ENCODE assay signal across 16 cellular contexts in the genomic region with DNA sequence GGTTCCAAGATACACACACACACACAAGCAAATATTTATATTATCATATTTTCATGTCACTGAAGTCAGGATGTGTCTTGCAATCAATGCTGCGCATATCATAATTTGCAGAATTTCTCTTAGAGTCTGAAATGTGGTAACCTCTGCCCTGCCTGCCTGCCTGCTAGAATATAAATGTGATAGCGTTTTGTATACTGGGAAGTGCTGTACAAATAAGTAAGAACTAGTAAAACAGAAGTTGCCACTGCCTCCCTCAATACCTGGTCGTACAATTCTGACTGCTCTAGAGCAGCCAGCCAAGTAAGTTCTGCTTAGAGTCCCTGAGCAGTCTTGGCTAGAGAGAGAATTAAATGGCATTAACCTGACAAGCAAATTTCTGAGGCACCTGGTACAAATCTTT.
A peak's percentile ranks its signal among the peaks of the same experiment; 100 is the strongest.
DNase-seq lines count a peak whose midpoint lies in the region; ATAC-seq, FAIRE-seq and TF ChIP-seq lines count a peak whose summit lies in the region.
"Had no signal": no experiment of that assay in that cellular context is flagged by ENCODE, and none has a peak within 500 bp of the region (broad histone marks: within the 10 kb centered on the region; RNA-seq: fewer than 3 reads in every experiment).

No MANE protein-coding gene starts in this region.

- WGBS in prostate gland = 38% methylated on average over 3 of the region's 3 CpGs

- H3K4me1 ChIP-seq in astrocyte (ENCODE audit: insufficient read depth, low read length) = no peaks in the 10 kb centered on the region
- H3K4me1 ChIP-seq in foreskin keratinocyte = peaks cover 3% of the 10 kb centered on the region
- H3K4me1 ChIP-seq in prostate gland (replicated peaks) = peaks cover 7% of the 10 kb centered on the region
- H3K4me1 ChIP-seq: BLaER1, HAP-1 had no signal

- no peak overlapping the region for H3K9ac ChIP-seq in astrocyte (ENCODE audit: low read length)
- H3K9ac ChIP-seq: BLaER1 had no signal

- peak overlapping the region; percentile 54 for H3K27ac Mint-ChIP-seq in astrocyte (ENCODE audit: unreplicated experiment)
- H3K27ac Mint-ChIP-seq: CD14-positive monocyte; CD4-positive, alpha-beta memory T cell had no signal

- no peaks in the 10 kb centered on the region for H4K20me1 ChIP-seq in astrocyte (ENCODE audit: insufficient read depth, low read length)
- H4K20me1 ChIP-seq: BLaER1 had no signal

- FAIRE-seq in astrocyte (lab: Jason Lieb, UNC) = no peak
- FAIRE-seq: GM12878, H1 had no signal

- no peaks in the 10 kb centered on the region for H3K36me3 ChIP-seq in astrocyte (ENCODE audit: insufficient read depth, low read length)
- no peaks in the 10 kb centered on the region for H3K36me3 ChIP-seq in prostate gland
- H3K36me3 ChIP-seq: BLaER1, HAP-1 had no signal

- H2AFZ ChIP-seq in astrocyte (ENCODE audit: low read depth, low read length) = no peak overlapping the region

- no peaks in the 10 kb centered on the region for H3K9me3 ChIP-seq in astrocyte (ENCODE audit: insufficient read depth, low read depth, low read length)
- H3K9me3 ChIP-seq in prostate gland = no peaks in the 10 kb centered on the region

- intact Hi-C loops in prostate gland (cut with DNase I) = no loop called here

- no peak overlapping the region for H3K4me3 Mint-ChIP-seq in astrocyte (ENCODE audit: unreplicated experiment)
- H3K4me3 Mint-ChIP-seq: CD14-positive monocyte; CD4-positive, alpha-beta memory T cell had no signal

- no peak overlapping the region for H3K4me3 ChIP-seq in LNCaP clone FGC (ENCODE audit: low read depth, low read length)
- H3K4me3 ChIP-seq in astrocyte (ENCODE audit: insufficient read depth, low read depth, low read length) = no peak overlapping the region
- H3K4me3 ChIP-seq in prostate gland = no peak overlapping the region
- H3K4me3 ChIP-seq: BLaER1, GM12878, HAP-1 had no signal

- no peaks in the 10 kb centered on the region for H3K36me3 Mint-ChIP-seq in astrocyte (ENCODE audit: low read depth, unreplicated experiment)
- H3K36me3 Mint-ChIP-seq: CD14-positive monocyte; CD4-positive, alpha-beta memory T cell had no signal

- TF ChIP-seq CTCF in LNCaP clone FGC (IDR thresholded peaks at IDR 0.05; ENCODE audit: control insufficient read depth, extremely low read depth, insufficient read depth) = no peak
- TF ChIP-seq CTCF in astrocyte (IDR thresholded peaks at IDR 0.05; ENCODE audit: insufficient read depth, low read depth, low read length) = no peak
- TF ChIP-seq CTCF in foreskin keratinocyte (conservative IDR thresholded peaks at IDR 0.05) = no peak
- no peak for TF ChIP-seq CTCF in prostate gland (IDR thresholded peaks at IDR 0.05)

- H3K27ac ChIP-seq in astrocyte (ENCODE audit: low read depth, low read length) (no peak overlapping the region), foreskin keratinocyte (no peak overlapping the region), prostate gland (peak overlapping the region in 1 of 2 donors; percentile 16)
- H3K27ac ChIP-seq: BLaER1 had no signal

- no peak for TF ChIP-seq POLR2A in prostate gland (IDR thresholded peaks at IDR 0.05)

- H3K27me3 ChIP-seq in astrocyte (ENCODE audit: insufficient read depth, low read length) (no peaks in the 10 kb centered on the region), foreskin keratinocyte (no peaks in the 10 kb centered on the region), prostate gland (replicated peaks; ENCODE audit: insufficient read depth) (no peaks in the 10 kb centered on the region)
- H3K27me3 ChIP-seq: BLaER1 had no signal

- no peak overlapping the region for H3K4me2 ChIP-seq in astrocyte (ENCODE audit: low read length)
- H3K4me2 ChIP-seq: BLaER1 had no signal

- peaks cover 10% of the 10 kb centered on the region for H3K4me1 Mint-ChIP-seq in astrocyte (ENCODE audit: low read depth, unreplicated experiment)
- H3K4me1 Mint-ChIP-seq: CD14-positive monocyte; CD4-positive, alpha-beta memory T cell had no signal

- peaks cover 3% of the 10 kb centered on the region for H3K27me3 Mint-ChIP-seq in astrocyte (ENCODE audit: low read depth, unreplicated experiment)

- H3K9me3 Mint-ChIP-seq in astrocyte (ENCODE audit: unreplicated experiment) = peaks cover 1% of the 10 kb centered on the region

- H3K79me2 ChIP-seq in astrocyte (ENCODE audit: insufficient read depth, low read length) = no peaks in the 10 kb centered on the region

- peak; percentile 35 for ATAC-seq in foreskin keratinocyte
- ATAC-seq: GM12878 had no signal

- peak; percentile 65 for DNase-seq in LNCaP clone FGC (ENCODE audit: low read depth)
- DNase-seq in astrocyte (ENCODE audit: low read depth) = no peak
- DNase-seq in foreskin keratinocyte = no peak
- peak; percentile 35 for DNase-seq in prostate gland (ENCODE audit: low spot score)
- no peak for DNase-seq in UCSD-AML1 (lab: John Stamatoyannopoulos, UW; ENCODE audit: unreplicated experiment)
- no peak for DNase-seq in mesenteric fat pad (ENCODE audit: low spot score)
- no peak for DNase-seq in NCI-H2171 treated with DMSO at 0.1 percent for 48 hours (lab: John Stamatoyannopoulos, UW)
- DNase-seq: 8988T; Calu3; CD4-positive, alpha-beta memory T cell; DMS79 treated with DMSO at 0.1 percent for 48 hours had no signal

Comparison
In these comparisons a context has a peak if more than half of its experiments do, and no peak if none do; other contexts are left out.
1. DNase-seq: peak in LNCaP clone FGC (single experiment) and prostate gland (single experiment); none in astrocyte (single experiment), foreskin keratinocyte (0 of 2), UCSD-AML1 (single experiment), mesenteric fat pad (single experiment) and NCI-H2171 treated with DMSO at 0.1 percent for 48 hours (single experiment).